In the genomic region with DNA sequence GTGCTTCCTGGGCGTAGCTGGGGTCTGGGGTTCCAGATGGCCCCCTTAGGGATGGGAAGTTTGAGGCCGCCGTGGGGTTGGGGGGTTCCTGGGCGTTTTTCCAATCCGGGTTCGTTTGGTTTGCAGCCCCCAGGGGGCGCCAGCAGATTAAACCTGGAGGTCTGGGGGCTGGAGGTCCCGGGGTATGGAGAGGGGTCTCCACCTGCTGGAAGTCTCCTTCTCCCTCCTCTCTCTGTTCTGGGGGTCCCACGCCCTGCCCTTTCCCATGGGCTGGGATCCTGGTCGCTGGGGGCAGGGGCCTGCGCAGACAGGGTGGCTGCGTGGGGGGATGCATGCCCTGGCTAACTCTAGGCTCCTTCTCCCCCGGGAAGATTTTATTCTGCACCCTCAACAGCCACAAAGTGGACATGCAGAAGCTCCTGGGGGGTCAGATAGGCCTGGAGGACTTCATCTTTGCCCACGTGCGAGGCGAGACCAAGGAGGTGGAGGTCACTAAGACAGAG, we compare ENCODE assay signal across 8 cellular contexts. TPM values are rescaled to one million over a fixed set of nuclear protein-coding genes. Genes with fewer than 3 reads are reported as not detected.
DNase-seq lines count a peak whose midpoint lies in the region; ATAC-seq and TF ChIP-seq lines count a peak whose summit lies in the region.

No MANE protein-coding gene starts in this region.

- H3K36me3 ChIP-seq in A673 (ENCODE audit: insufficient read depth, low read length, poor library complexity, severe bottlenecking), result no peaks in the 10 kb centered on the region
- no peaks in the 10 kb centered on the region for H3K36me3 ChIP-seq in HAP-1 (replicated peaks)
- peaks cover 0 to 7% (median 6%) of the 10 kb centered on the region in 3 donors for H3K36me3 ChIP-seq in tibial artery

- BruUV-seq in A673 (replicated peaks; lab: Mats Ljungman, UMichigan), result no TSS peak

- ATAC-seq in GM19395 (IDR thresholded peaks at IDR 0.05; ENCODE audit: unreplicated experiment) (no peak), HG03565 (IDR thresholded peaks at IDR 0.05; ENCODE audit: unreplicated experiment) (no peak)

- H3K27me3 ChIP-seq in A673 (replicated peaks; ENCODE audit: insufficient read depth, low read depth, low read length, poor library complexity) (peaks cover 4% of the 10 kb centered on the region), HAP-1 (ENCODE audit: low read depth) (peaks cover 5% of the 10 kb centered on the region), tibial artery (peaks cover 0 to 4% of the 10 kb centered on the region in 2 donors)

- peak overlapping the region; percentile 43 for H3K4me3 ChIP-seq in A673 (ENCODE audit: low read depth, low read length, poor library complexity, severe bottlenecking)
- peak overlapping the region; percentile 32 for H3K4me3 ChIP-seq in HAP-1
- H3K4me3 ChIP-seq in iPS-18c (ENCODE audit: insufficient read depth, low read depth, low read length), result peak overlapping the region; percentile 49; the same call in 1 of the 2 replicates
- H3K4me3 ChIP-seq in tibial artery, result peak overlapping the region; percentile 37 to 41

- POLR2A ChIA-PET in A673 (lab: Charles Lee; ENCODE audit: low non-redundant PET), result no interaction called here

- DNase-seq in A673 (ENCODE audit: low spot score), result peak; percentile 57
- peak in 1 of 2 experiments; percentile 70 for DNase-seq in HAP-1 (ENCODE audit: low spot score in 2 of 2)
- DNase-seq in activated T-cell treated with anti-CD3 and anti-CD28 coated beads, Interleukin-2, amount 50 U/mL, for 1 hour, result peak; percentile 63
- no peak for DNase-seq in tibial artery
- DNase-seq in NCI-H226, result no peak

- TF ChIP-seq CTCF in A673 (conservative IDR thresholded peaks at IDR 0.05; ENCODE audit: low read depth, low read length) (peak; percentile 89), tibial artery (IDR thresholded peaks at IDR 0.05) (peak; percentile 58 to 66)

- no peaks in the 10 kb centered on the region for H3K4me1 ChIP-seq in A673 (ENCODE audit: insufficient read depth, low read length, poor library complexity, severe bottlenecking)
- H3K4me1 ChIP-seq in HAP-1, result peaks cover 3% of the 10 kb centered on the region; the same call in 1 of the 2 replicates
- peaks cover 0 to 26% (median 20%) of the 10 kb centered on the region in 4 donors for H3K4me1 ChIP-seq in tibial artery

- H3K27ac ChIP-seq in A673 (ENCODE audit: low read depth, low read length, poor library complexity, severe bottlenecking) (no peak overlapping the region), tibial artery (peak overlapping the region in 1 of 2 donors; percentile 17)

- H3K9me3 ChIP-seq in A673 (ENCODE audit: low read depth, low read length, poor library complexity, severe bottlenecking), result no peaks in the 10 kb centered on the region
- no peaks in the 10 kb centered on the region for H3K9me3 ChIP-seq in HAP-1
- H3K9me3 ChIP-seq in iPS-18c (ENCODE audit: control insufficient read depth, insufficient read depth, low read length), result no peaks in the 10 kb centered on the region
- no peaks in the 10 kb centered on the region for H3K9me3 ChIP-seq in tibial artery

- CTCF ChIA-PET in A673 (lab: Charles Lee), result interaction anchor here (0.6 kb wide), 1 partner anchor 10 kb away, joined by 3 read pairs; no protein-coding TSS in a partner anchor

- in situ Hi-C loops in HAP-1 (cut with MboI; ENCODE audit: low sequenced_read_pairs), result no loop called here

- intact Hi-C loops in A673 (cut with micrococcal nuclease; ENCODE audit: unreplicated experiment) (loop anchor here (2.0 kb wide), 1 partner anchor 33 kb away; no protein-coding TSS in a partner anchor), tibial artery (cut with DNase I; ENCODE audit: low total_unique reads) (loop anchor here (2.0 kb wide), 1 partner anchor 33 kb away; no protein-coding TSS in a partner anchor)

RNA-seq across cellular contexts. Expression of a gene that starts 0.9 kb away (rescaled TPM):
- total RNA-seq in A673 (2021), result 0.34 and 1.2 TPM in 2 replicates

RNA-seq across cellular contexts. Expression of a gene that starts 13.4 kb away (rescaled TPM):
- total RNA-seq in A673 (2021), result 53.9 and 71.5 TPM in 2 replicates

RNA-seq across cellular contexts. Expression of a gene that starts 20.5 kb away (rescaled TPM):
- total RNA-seq in A673 (2021), result 0.56 and 0.70 TPM in 2 replicates

RNA-seq across cellular contexts. Expression of a gene that starts 28.8 kb away (rescaled TPM):
- 44.7 and 48.2 TPM in 2 replicates for total RNA-seq in A673 (2021)

RNA-seq across cellular contexts. Expression of a gene that starts 40.4 kb away (rescaled TPM):
- 35.9 and 36.3 TPM in 2 replicates for total RNA-seq in A673 (2021)

Comparison
In these comparisons a context has a peak if more than half of its experiments do, and no peak if none do; other contexts are left out.
1. DNase-seq: peak in A673 (single experiment) and activated T-cell treated with anti-CD3 and anti-CD28 coated beads, Interleukin-2, amount 50 U/mL, for 1 hour (single experiment); none in tibial artery (0 of 2) and NCI-H226 (single experiment).
2. Peak in every context shown above with its lines, with median percentiles within 50 percentile points of each other: H3K4me3 ChIP-seq.